ENCODE assay signal across 12 cellular contexts in genomic region chr5:95862636-95863382, GRCh38. TPM values are rescaled to one million over a fixed set of nuclear protein-coding genes. Genes with fewer than 3 reads are reported as not detected.
DNase-seq lines count a peak whose midpoint lies in the region; FAIRE-seq and TF ChIP-seq lines count a peak whose summit lies in the region.
"Had no signal": no experiment of that assay in that cellular context is flagged by ENCODE, and none has a peak within 500 bp of the region (broad histone marks: within the 10 kb centered on the region; RNA-seq: fewer than 3 reads in every experiment).

No MANE protein-coding gene starts in this region.

- FAIRE-seq in islet of Langerhans (lab: Jason Lieb, UNC), result peak; percentile 98
- FAIRE-seq: endometrium had no signal

- peaks cover 59% of the 10 kb centered on the region for H3K4me1 ChIP-seq in suprapubic skin

- 89% methylated on average over 9 of the region's 9 CpGs for WGBS in suprapubic skin

- no peaks in the 10 kb centered on the region for H3K27me3 ChIP-seq in suprapubic skin

- no peaks in the 10 kb centered on the region for H3K9me3 ChIP-seq in suprapubic skin
- H3K9me3 ChIP-seq: neutrophil had no signal

- no peaks in the 10 kb centered on the region for H3K36me3 ChIP-seq in suprapubic skin
- H3K36me3 ChIP-seq: neutrophil had no signal

- DNase-seq in activated CD8-positive, alpha-beta memory T cell treated with anti-CD3 and anti-CD28 coated beads, Interleukin-2, amount 50 U/mL, for 48 hours, result peak; percentile 48
- no peak for DNase-seq in activated CD8-positive, alpha-beta memory T cell treated with anti-CD3 and anti-CD28 coated beads for 24 hours
- no peak for DNase-seq in suprapubic skin (ENCODE audit: low spot score in 2 of 2)
- DNase-seq in OCI-M1 (lab: John Stamatoyannopoulos, UW), result no peak
- no peak for DNase-seq in NCI-H2196 treated with DMSO at 0.1 percent for 48 hours (lab: John Stamatoyannopoulos, UW; ENCODE audit: unreplicated experiment)
- no peak for DNase-seq in NCI-H1105 (lab: John Stamatoyannopoulos, UW)
- DNase-seq: activated CD4-positive, alpha-beta T cell treated with anti-CD3 and anti-CD28 coated beads for 1 hour; NCI-H2081 treated with DMSO at 0.1 percent for 48 hours had no signal

- TF ChIP-seq CTCF in VCaP (conservative IDR thresholded peaks at IDR 0.05) (no peak), suprapubic skin (IDR thresholded peaks at IDR 0.05) (no peak)

- H3K27ac ChIP-seq in VCaP (peak overlapping the region; percentile 6; the same call in 1 of the 2 replicates), suprapubic skin (peak overlapping the region; percentile 52)
- H3K27ac ChIP-seq: neutrophil had no signal

- H3K4me3 ChIP-seq in suprapubic skin, result no peak overlapping the region

- no peak for TF ChIP-seq POLR2A in suprapubic skin (IDR thresholded peaks at IDR 0.05)

- TF ChIP-seq EP300 in suprapubic skin (IDR thresholded peaks at IDR 0.05), result no peak

RNA-seq across cellular contexts. Expression of gene GLRX, which starts 40.3 kb away (rescaled TPM):
- 100 to 1,000 TPM in 2 of 4 donors, 10 to 100 TPM in 2; 30.9 to 151 (median 80.0) TPM for total RNA-seq in suprapubic skin
